8 cellular contexts compared by ENCODE assay signal in the genomic region with DNA sequence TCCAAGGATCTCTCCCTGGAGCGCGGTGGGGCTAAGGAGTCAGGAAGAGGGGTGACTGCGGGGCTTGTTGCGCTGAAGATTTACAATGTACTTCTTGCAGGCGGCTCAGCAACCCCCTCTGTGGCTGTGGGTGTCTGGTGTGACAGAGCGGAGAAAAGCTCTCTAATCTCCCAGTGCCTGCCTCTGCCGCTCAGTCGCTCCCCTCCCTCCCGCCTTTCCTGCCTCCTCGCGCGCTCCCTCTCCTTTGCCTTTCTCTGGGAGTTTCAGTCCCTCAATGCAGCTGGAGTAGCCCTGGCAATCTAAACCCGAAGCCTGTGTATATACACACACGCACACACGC. TPM values are rescaled to one million over a fixed set of nuclear protein-coding genes. Genes with fewer than 3 reads are reported as not detected.
DNase-seq lines count a peak whose midpoint lies in the region; ATAC-seq and TF ChIP-seq lines count a peak whose summit lies in the region.

No MANE protein-coding gene starts in this region.

- no peak overlapping the region for H3K14ac ChIP-seq in H9 (ENCODE audit: insufficient read depth, low read length)

- H2AK5ac ChIP-seq in H9 (ENCODE audit: insufficient read length, low read length) = no peak overlapping the region

- H3K79me1 ChIP-seq in H9 (ENCODE audit: insufficient read depth, low read depth, low read length, poor library complexity, severe bottlenecking) = no peaks in the 10 kb centered on the region

- H3K4me3 Mint-ChIP-seq in H9 = peak overlapping the region; percentile 80 to 92
- H3K4me3 Mint-ChIP-seq in natural killer cell treated with Interleukin-12 subunit alpha and Interleukin-12 subunit beta and Interleukin-15 and Interleukin-18, amount 100 ng/mL, for 72 hours = no peak overlapping the region

- no peak for DNase-seq in H9
- no peak for DNase-seq in SK-N-MC (ENCODE audit: low read depth, low spot score)
- DNase-seq in natural killer cell treated with Interleukin-12 subunit alpha and Interleukin-12 subunit beta and Interleukin-15 and Interleukin-18, amount 100 ng/mL, for 72 hours (ENCODE audit: low spot score) = no peak
- DNase-seq in activated naive CD4-positive, alpha-beta T cell (lab: John Stamatoyannopoulos, UW) = no peak
- DNase-seq in activated CD4-positive, alpha-beta T cell treated with anti-CD3 and anti-CD28 coated beads, Interleukin-2, amount 50 U/mL, for 4 hours = no peak
- DNase-seq in NOMO-1 treated with DMSO at 0.1 percent for 48 hours (lab: John Stamatoyannopoulos, UW; ENCODE audit: unreplicated experiment) = no peak

- H4K91ac ChIP-seq in H9 (ENCODE audit: insufficient read length, low read depth, low read length) = no peak overlapping the region

- H3K36me3 Mint-ChIP-seq in H9 (ENCODE audit: insufficient read depth in 1 of 3, low read depth in 3 of 3) = no peaks in the 10 kb centered on the region
- H3K36me3 Mint-ChIP-seq in natural killer cell treated with Interleukin-12 subunit alpha and Interleukin-12 subunit beta and Interleukin-15 and Interleukin-18, amount 100 ng/mL, for 72 hours = no peaks in the 10 kb centered on the region

- H3K4me1 ChIP-seq in H9 (ENCODE audit: insufficient read depth, low read length) (peaks cover 4% of the 10 kb centered on the region; the same call in 1 of the 2 replicates), gastroesophageal sphincter (peaks cover 0 to 30% (median 12%) of the 10 kb centered on the region in 3 donors), parathyroid adenoma (no peaks in the 10 kb centered on the region)

- H2BK15ac ChIP-seq in H9 (ENCODE audit: low read depth, low read length) = no peak overlapping the region

- peaks cover 58% of the 10 kb centered on the region for H3K27me3 Mint-ChIP-seq in H9 (ENCODE audit: low read depth)
- H3K27me3 Mint-ChIP-seq in natural killer cell treated with Interleukin-12 subunit alpha and Interleukin-12 subunit beta and Interleukin-15 and Interleukin-18, amount 100 ng/mL, for 72 hours = peaks cover 8 to 27% of the 10 kb centered on the region in 2 donors

- H3K79me2 ChIP-seq in H9 (ENCODE audit: insufficient read depth, low read length) (no peaks in the 10 kb centered on the region), parathyroid adenoma (no peaks in the 10 kb centered on the region)

- no peak overlapping the region; a peak in 1 of 7 replicates for H3K27ac Mint-ChIP-seq in H9
- no peak overlapping the region for H3K27ac Mint-ChIP-seq in natural killer cell treated with Interleukin-12 subunit alpha and Interleukin-12 subunit beta and Interleukin-15 and Interleukin-18, amount 100 ng/mL, for 72 hours

- H3K9ac ChIP-seq in H9 (ENCODE audit: extremely low read depth, insufficient read length, low read length) (peak overlapping the region; percentile 36), SK-N-MC (ENCODE audit: insufficient read length) (peak overlapping the region; percentile 92), parathyroid adenoma (no peak overlapping the region)

- no peak for ATAC-seq in gastroesophageal sphincter
- no peak for ATAC-seq in natural killer cell treated with Interleukin-12 subunit alpha and Interleukin-12 subunit beta and Interleukin-15 and Interleukin-18, amount 100 ng/mL, for 72 hours

- no peak for TF ChIP-seq POLR2A in gastroesophageal sphincter (IDR thresholded peaks at IDR 0.05)

- H2BK120ac ChIP-seq in H9 (ENCODE audit: low read depth, low read length, poor library complexity, severe bottlenecking) = no peak overlapping the region

- H2BK5ac ChIP-seq in H9 (ENCODE audit: insufficient read length, low read length) = no peak overlapping the region

- WGBS in H9 (ENCODE audit: extremely low coverage, insufficient read length, low lambda C conversion rate) = no CpG with 5 or more reads among the region's 15 CpGs
- 0 to 3% methylated on average over 7 to 13 of the region's 15 CpGs for WGBS in gastroesophageal sphincter (ENCODE audit: low coverage in 1 of 2), 2 donors

- H3K4me2 ChIP-seq in H9 (ENCODE audit: insufficient read depth, insufficient read length, low read length) (peak overlapping the region; percentile 68), parathyroid adenoma (ENCODE audit: low read length) (peak overlapping the region; percentile 80)

- H3K9me3 Mint-ChIP-seq in H9 = no peaks in the 10 kb centered on the region; a peak in 1 of 5 replicates
- H3K9me3 Mint-ChIP-seq in natural killer cell treated with Interleukin-12 subunit alpha and Interleukin-12 subunit beta and Interleukin-15 and Interleukin-18, amount 100 ng/mL, for 72 hours = no peaks in the 10 kb centered on the region

- H4K5ac ChIP-seq in H9 (ENCODE audit: insufficient read length, low read depth, low read length) = no peak overlapping the region

- H3K9me3 ChIP-seq in H9 (ENCODE audit: control insufficient read depth, low read depth, low read length) = no peaks in the 10 kb centered on the region
- no peaks in the 10 kb centered on the region for H3K9me3 ChIP-seq in SK-N-MC (ENCODE audit: low read depth, low read length)
- H3K9me3 ChIP-seq in gastroesophageal sphincter = no peaks in the 10 kb centered on the region
- H3K9me3 ChIP-seq in parathyroid adenoma (ENCODE audit: control insufficient read depth, low read length) = no peaks in the 10 kb centered on the region

- TF ChIP-seq EP300 in gastroesophageal sphincter (IDR thresholded peaks at IDR 0.05) = no peak

- no peak overlapping the region for H4K8ac ChIP-seq in H9 (replicated peaks; ENCODE audit: insufficient read length, low read depth, low read length)

- H3K27me3 ChIP-seq in H9 (ENCODE audit: insufficient read depth, low read length) = peaks cover 12% of the 10 kb centered on the region
- peaks cover 78% of the 10 kb centered on the region for H3K27me3 ChIP-seq in gastroesophageal sphincter
- no peaks in the 10 kb centered on the region for H3K27me3 ChIP-seq in parathyroid adenoma (ENCODE audit: control insufficient read depth, insufficient read depth, low read length)

- H2AFZ ChIP-seq in H9 (ENCODE audit: low read length) (no peak overlapping the region), parathyroid adenoma (peak overlapping the region; percentile 11)

- no peak overlapping the region for H3K27ac ChIP-seq in H9 (ENCODE audit: insufficient read length, low read depth, low read length)
- H3K27ac ChIP-seq in SK-N-MC = peak overlapping the region; percentile 94
- H3K27ac ChIP-seq in gastroesophageal sphincter = peak overlapping the region in 1 of 4 donors; percentile 64
- H3K27ac ChIP-seq in parathyroid adenoma = no peak overlapping the region

- H3K4me3 ChIP-seq in SK-N-MC (peak overlapping the region; percentile 98), gastroesophageal sphincter (peak overlapping the region; percentile 26 to 59), parathyroid adenoma (ENCODE audit: low read depth, low read length) (peak overlapping the region; percentile 57)

- peaks cover 18 to 29% of the 10 kb centered on the region in 2 experiments for H3K4me1 Mint-ChIP-seq in H9
- H3K4me1 Mint-ChIP-seq in natural killer cell treated with Interleukin-12 subunit alpha and Interleukin-12 subunit beta and Interleukin-15 and Interleukin-18, amount 100 ng/mL, for 72 hours (ENCODE audit: low read depth in 2 of 2) = no peaks in the 10 kb centered on the region

- 0 out of 3 replicates have a peak, but pooled peaks have one; percentile 31 for TF ChIP-seq CTCF in H9 (conservative IDR thresholded peaks at IDR 0.05)
- TF ChIP-seq CTCF in gastroesophageal sphincter (IDR thresholded peaks at IDR 0.05) = no peak
- TF ChIP-seq CTCF in parathyroid adenoma (IDR thresholded peaks at IDR 0.05) = no peak

- peaks cover 22% of the 10 kb centered on the region for H3K23me2 ChIP-seq in H9 (ENCODE audit: insufficient read length, low read depth, low read length, poor library complexity, severe bottlenecking)

- no peak overlapping the region for H2BK12ac ChIP-seq in H9 (ENCODE audit: insufficient read length, low read depth, low read length)

- H2BK20ac ChIP-seq in H9 (ENCODE audit: low read depth, low read length, poor library complexity, severe bottlenecking) = no peak overlapping the region

- H3K4ac ChIP-seq in H9 (ENCODE audit: low read depth, low read length) = no peak overlapping the region

- H3K36me3 ChIP-seq in SK-N-MC (ENCODE audit: insufficient read depth, low read length) (peaks cover 15% of the 10 kb centered on the region; the same call in 1 of the 2 replicates), gastroesophageal sphincter (no peaks in the 10 kb centered on the region), parathyroid adenoma (ENCODE audit: control insufficient read depth, insufficient read depth, low read length) (no peaks in the 10 kb centered on the region)

- no peak overlapping the region for H3T11ph ChIP-seq in H9 (ENCODE audit: low read length)

- H4K20me1 ChIP-seq in H9 (ENCODE audit: control insufficient read depth, insufficient read depth, insufficient read length) = peaks cover 4% of the 10 kb centered on the region

- H3K56ac ChIP-seq in H9 (ENCODE audit: insufficient read length, low read depth, low read length) = no peak overlapping the region

- no peak overlapping the region for H3K18ac ChIP-seq in H9 (ENCODE audit: insufficient read length, low read depth, low read length)

- H3K23ac ChIP-seq in H9 (ENCODE audit: insufficient read length, low read depth, low read length) = no peak overlapping the region

RNA-seq across cellular contexts. Expression of gene TRHDE, which starts 0.8 kb away (rescaled TPM):
- total RNA-seq in H9 (2021) (0.68 and 1.0 TPM in 2 replicates), gastroesophageal sphincter (1 to 10 TPM in 2 of 4 donors, under 1 TPM in 2; 0.74 to 2.3 (median 1.0) TPM)
- under 1 TPM in 1 of 2 donors, not detected in 1; 0.02 TPM for total RNA-seq in natural killer cell treated with Interleukin-12 subunit alpha and Interleukin-12 subunit beta and Interleukin-15 and Interleukin-18, amount 100 ng/mL, for 72 hours

Comparison
In these comparisons a context has a peak if more than half of its experiments do, and no peak if none do; other contexts are left out.
1. H3K4me3 ChIP-seq: peak in every context shown above with its lines; median percentile 98 in SK-N-MC; 57 in parathyroid adenoma; 42 in gastroesophageal sphincter.